ENCODE assay signal across 29 cellular contexts in the genomic region with DNA sequence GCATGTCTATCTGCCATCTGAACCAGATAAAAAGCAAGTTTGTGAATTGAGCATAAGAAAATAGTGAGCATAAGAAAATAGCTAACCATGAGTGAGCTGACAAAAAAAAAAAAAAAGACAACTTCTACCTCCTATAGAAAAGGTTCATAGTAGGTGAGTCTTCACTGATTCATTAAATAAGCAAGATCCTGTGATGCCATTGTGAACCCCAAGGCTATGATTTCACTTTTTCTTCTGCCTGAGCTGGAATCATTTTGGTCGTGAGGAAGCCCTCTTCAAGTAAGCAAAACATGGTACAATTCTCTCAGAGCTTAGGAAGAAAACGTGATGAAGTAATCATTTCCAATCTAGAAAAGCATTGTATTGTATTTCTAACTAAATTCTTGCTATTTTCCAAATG. TPM values are rescaled to one million over a fixed set of nuclear protein-coding genes. Genes with fewer than 3 reads are reported as not detected.
A peak's percentile ranks its signal among the peaks of the same experiment; 100 is the strongest.
DNase-seq lines count a peak whose midpoint lies in the region; ATAC-seq, FAIRE-seq and TF ChIP-seq lines count a peak whose summit lies in the region.
"Had no signal": no experiment of that assay in that cellular context is flagged by ENCODE, and none has a peak within 500 bp of the region (broad histone marks: within the 10 kb centered on the region; RNA-seq: fewer than 3 reads in every experiment).

No MANE protein-coding gene starts in this region.

- H3K4me1 ChIP-seq in adipocyte (ENCODE audit: control insufficient read depth, insufficient read depth, low read length) (no peaks in the 10 kb centered on the region), hepatocyte (ENCODE audit: insufficient read depth) (no peaks in the 10 kb centered on the region)
- H3K4me1 ChIP-seq: colonic mucosa, tibial artery had no signal

- no peak for FAIRE-seq in frontal cortex (lab: Jason Lieb, UNC)

- H3K9ac ChIP-seq in adipocyte (ENCODE audit: low read length): no peak overlapping the region
- H3K9ac ChIP-seq: GM23248, SK-N-SH had no signal

- H2AFZ ChIP-seq in hepatocyte: no peak overlapping the region
- H2AFZ ChIP-seq: GM23248 had no signal

- H4K20me1 ChIP-seq in hepatocyte (ENCODE audit: insufficient read depth, poor library complexity, severe bottlenecking): no peaks in the 10 kb centered on the region

- H3K9me3 Mint-ChIP-seq in stimulated activated naive CD8-positive, alpha-beta T cell treated with anti-CD3 and anti-CD28 coated beads, Interleukin-15, amount 100 ng/mL, for 72 hours: peaks cover 0 to 2% of the 10 kb centered on the region in 2 donors
- H3K9me3 Mint-ChIP-seq: endodermal cell had no signal

- WGBS in hepatocyte (ENCODE audit: low lambda C conversion rate, missing lambda C conversion rate): 75% methylated on average over 2 of the region's 2 CpGs

- H3K27me3 Mint-ChIP-seq in stimulated activated naive CD8-positive, alpha-beta T cell treated with anti-CD3 and anti-CD28 coated beads, Interleukin-15, amount 100 ng/mL, for 72 hours: no peaks in the 10 kb centered on the region
- H3K27me3 Mint-ChIP-seq: progenitor cell of endocrine pancreas had no signal

- H3K9me3 ChIP-seq in adipocyte (ENCODE audit: control insufficient read depth, low read length) (no peaks in the 10 kb centered on the region), hepatocyte (ENCODE audit: low read depth) (no peaks in the 10 kb centered on the region)
- H3K9me3 ChIP-seq: colonic mucosa, SK-N-SH, tibial artery had no signal

- DNase-seq in HPDE6-E6E7 (ENCODE audit: extremely low spot score) (peak; percentile 34), adipocyte (ENCODE audit: low read depth) (peak; percentile 29), hepatocyte (ENCODE audit: low spot score) (no peak), frontal cortex (ENCODE audit: low spot score in 2 of 2) (no peak), cerebellar nuclear complex (lab: John Stamatoyannopoulos, UW) (no peak)
- no peak for DNase-seq in stimulated activated naive CD8-positive, alpha-beta T cell treated with anti-CD3 and anti-CD28 coated beads, Interleukin-15, amount 100 ng/mL, for 72 hours
- DNase-seq: activated CD4-positive, alpha-beta T cell treated with anti-CD3 and anti-CD28 coated beads, Interleukin-2, amount 50 U/mL, for 4 hours; activated CD8-positive, alpha-beta memory T cell treated with anti-CD3 and anti-CD28 coated beads, Interleukin-2, amount 50 U/mL, for 48 hours; AML-193; brain microvascular endothelial cell; CD8-positive, alpha-beta T cell; colonic mucosa; DMS79 treated with DMSO at 0.1 percent for 48 hours; endodermal cell; GM23248; head of caudate nucleus; NCI-H1092 treated with DMSO at 0.1 percent for 48 hours; NCI-H2081 treated with DMSO at 0.1 percent for 48 hours; NCI-H510A; SK-N-SH; small intestine; stimulated activated naive CD4-positive, alpha-beta T cell; tibial artery; WERI-Rb-1 had no signal

- no peak for TF ChIP-seq CTCF in hepatocyte (IDR thresholded peaks at IDR 0.05; ENCODE audit: poor library complexity)

- peak overlapping the region; percentile 38 for H3K4me2 ChIP-seq in hepatocyte
- H3K4me2 ChIP-seq: SK-N-SH had no signal

- no peaks in the 10 kb centered on the region for H3K4me1 Mint-ChIP-seq in stimulated activated naive CD8-positive, alpha-beta T cell treated with anti-CD3 and anti-CD28 coated beads, Interleukin-15, amount 100 ng/mL, for 72 hours

- no peaks in the 10 kb centered on the region for H3K9me2 ChIP-seq in hepatocyte (replicated peaks; ENCODE audit: insufficient read depth)
- H3K9me2 ChIP-seq: SK-N-SH had no signal

- no peaks in the 10 kb centered on the region for H3K36me3 ChIP-seq in adipocyte (ENCODE audit: control insufficient read depth, insufficient read depth, low read length, severe bottlenecking)
- H3K36me3 ChIP-seq in hepatocyte (replicated peaks; ENCODE audit: insufficient read depth, low read depth): no peaks in the 10 kb centered on the region
- H3K36me3 ChIP-seq: brain microvascular endothelial cell, colonic mucosa, tibial artery, WERI-Rb-1 had no signal

- H3K27ac ChIP-seq in hepatocyte (peak overlapping the region; percentile 61), skin epidermis (peak overlapping the region in 13 of 21 experiments; percentile 9 to 86 (median 76))
- H3K27ac ChIP-seq: brain microvascular endothelial cell, colonic mucosa, GM23248, tibial artery, WERI-Rb-1 had no signal

- no peak overlapping the region for H3K27ac Mint-ChIP-seq in stimulated activated naive CD8-positive, alpha-beta T cell treated with anti-CD3 and anti-CD28 coated beads, Interleukin-15, amount 100 ng/mL, for 72 hours
- H3K27ac Mint-ChIP-seq: CD8-positive, alpha-beta T cell; endodermal cell had no signal

- H3K27me3 ChIP-seq in adipocyte (replicated peaks; ENCODE audit: control insufficient read depth, insufficient read depth, low read length) (no peaks in the 10 kb centered on the region), hepatocyte (no peaks in the 10 kb centered on the region)
- H3K27me3 ChIP-seq: brain microvascular endothelial cell, colonic mucosa, tibial artery had no signal

- H3K4me3 Mint-ChIP-seq in stimulated activated naive CD8-positive, alpha-beta T cell treated with anti-CD3 and anti-CD28 coated beads, Interleukin-15, amount 100 ng/mL, for 72 hours: no peak overlapping the region
- H3K4me3 Mint-ChIP-seq: CD8-positive, alpha-beta T cell; endodermal cell had no signal

- H3K4me3 ChIP-seq in adipocyte (ENCODE audit: low read length): no peak overlapping the region
- no peak overlapping the region for H3K4me3 ChIP-seq in hepatocyte
- H3K4me3 ChIP-seq in skin epidermis: peak overlapping the region in 5 of 7 experiments; percentile 9 to 43 (median 18)
- H3K4me3 ChIP-seq: colonic mucosa, GM23248, tibial artery had no signal

- ATAC-seq in HG03565 (IDR thresholded peaks at IDR 0.05; ENCODE audit: unreplicated experiment): no peak
- no peak for ATAC-seq in stimulated activated naive CD8-positive, alpha-beta T cell treated with anti-CD3 and anti-CD28 coated beads, Interleukin-15, amount 100 ng/mL, for 72 hours
- ATAC-seq: CD8-positive, alpha-beta T cell had no signal

- no peaks in the 10 kb centered on the region for H3K79me2 ChIP-seq in hepatocyte

RNA-seq across cellular contexts. Expression of gene PIK3C2G, which starts 1.2 kb away (rescaled TPM):
- total RNA-seq in hepatocyte (6.7 and 7.1 TPM in 2 replicates), frontal cortex (0.41 TPM)
- polyA plus RNA-seq in hepatocyte: 3.5 and 5.2 TPM in 2 replicates
- total RNA-seq: CD8-positive, alpha-beta T cell; endodermal cell; GM23248; RPMI7951; T-helper 2 cell treated with Interferon-gamma antibody and Interleukin-4, amounts not matched to agents 100 ng/mL and 5 ng/mL, for 36 hours had no signal
- polyA plus RNA-seq: GM23248 had no signal

Comparison
In these comparisons a context has a peak if more than half of its experiments do, and no peak if none do; other contexts are left out.
1. DNase-seq: peak in HPDE6-E6E7 (single experiment) and adipocyte (single experiment); none in hepatocyte (single experiment), frontal cortex (0 of 2), cerebellar nuclear complex (0 of 2) and stimulated activated naive CD8-positive, alpha-beta T cell treated with anti-CD3 and anti-CD28 coated beads, Interleukin-15, amount 100 ng/mL, for 72 hours (0 of 2).
2. H3K4me3 ChIP-seq: peak in skin epidermis (5 of 7); none in adipocyte (single experiment) and hepatocyte (single experiment).